23 cellular contexts compared by ENCODE assay signal in the genomic region with DNA sequence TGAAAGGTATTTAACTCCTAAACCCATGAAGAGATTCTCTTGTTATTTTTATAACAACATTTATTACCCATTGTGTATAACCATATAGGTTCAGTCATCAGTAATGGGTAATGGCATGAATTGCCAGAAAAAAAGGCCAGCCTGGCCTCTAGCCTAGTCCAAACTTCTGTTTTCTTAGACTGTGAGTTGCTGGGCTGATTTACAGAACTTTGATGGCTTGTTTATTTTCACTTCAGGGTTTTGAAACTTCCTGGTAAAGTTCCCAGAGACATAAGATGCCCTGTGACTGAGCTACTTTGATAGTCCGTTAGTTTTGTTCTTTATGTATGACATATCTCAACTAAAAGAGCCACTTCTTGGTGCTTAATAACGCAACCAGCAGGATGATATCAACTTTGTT.
A peak's percentile ranks its signal among the peaks of the same experiment; 100 is the strongest.
DNase-seq lines count a peak whose midpoint lies in the region; ATAC-seq lines count a peak whose summit lies in the region.
"Had no signal": no experiment of that assay in that cellular context is flagged by ENCODE, and none has a peak within 500 bp of the region (broad histone marks: within the 10 kb centered on the region; RNA-seq: fewer than 3 reads in every experiment).

No MANE protein-coding gene starts in this region.

- H3K36me3 ChIP-seq in H7 (replicated peaks; ENCODE audit: control insufficient read depth, insufficient read depth, low read length): no peaks in the 10 kb centered on the region
- H3K36me3 ChIP-seq: lower lobe of right lung, SJCRH30, tibial artery had no signal

- no peak for ATAC-seq in HG02885 (IDR thresholded peaks at IDR 0.05; ENCODE audit: poor library complexity, unreplicated experiment)
- ATAC-seq: activated CD4-positive, alpha-beta T cell treated with anti-CD3 and anti-CD28 coated beads for 36 hours; body of pancreas; esophagus mucosa; lower lobe of right lung had no signal

- no peak overlapping the region for H3K4me3 ChIP-seq in H7 (ENCODE audit: insufficient read depth, low read depth, low read length)
- H3K4me3 ChIP-seq: body of pancreas, lower lobe of right lung, SJCRH30, smooth muscle cell, tibial artery had no signal

- H3K27me3 ChIP-seq in H7 (ENCODE audit: control insufficient read depth, insufficient read depth, low read length): no peaks in the 10 kb centered on the region
- H3K27me3 ChIP-seq: body of pancreas, SJCRH30, tibial artery had no signal

- DNase-seq in GM04503 (ENCODE audit: low read depth) (peak; percentile 61), OCI-M1 (lab: John Stamatoyannopoulos, UW) (peak; percentile 44), fibroblast of gingiva (ENCODE audit: low read depth) (peak; percentile 89), renal cortical epithelial cell (ENCODE audit: low read depth) (peak; percentile 42), H7 (no peak), cortex of kidney (lab: John Stamatoyannopoulos, UW) (no peak)
- DNase-seq: activated CD4-positive, alpha-beta T cell treated with anti-CD3 and anti-CD28 coated beads for 36 hours; activated CD8-positive, alpha-beta memory T cell treated with anti-CD3 and anti-CD28 coated beads, Interleukin-2, amount 50 U/mL, for 48 hours; activated gamma-delta T cell treated with Interleukin-2 at 50 U/mL for 16 hours; body of pancreas; CD4-positive, CD25-positive, alpha-beta regulatory T cell; dermis blood vessel endothelial cell; GOT3; lower lobe of right lung; naive B cell; NCI-H187 treated with DMSO at 0.1 percent for 48 hours; NCI-H446 treated with DMSO at 0.1 percent for 48 hours; SJCRH30; T-helper 9 cell; tibial artery had no signal

Comparison
In these comparisons a context has a peak if more than half of its experiments do, and no peak if none do; other contexts are left out.
1. DNase-seq: peak in GM04503 (single experiment), OCI-M1 (single experiment), fibroblast of gingiva (single experiment) and renal cortical epithelial cell (single experiment); none in H7 (single experiment) and cortex of kidney (single experiment).